Comparison of ENCODE assay signal across 11 cellular contexts in genomic region chr5:88672644-88673493, GRCh38.
DNase-seq lines count a peak whose midpoint lies in the region; ATAC-seq and TF ChIP-seq lines count a peak whose summit lies in the region.
"Had no signal": no experiment of that assay in that cellular context is flagged by ENCODE, and none has a peak within 500 bp of the region (broad histone marks: within the 10 kb centered on the region; RNA-seq: fewer than 3 reads in every experiment).

No MANE protein-coding gene starts in this region.

- H3K4me1 ChIP-seq in DOHH2 (ENCODE audit: control insufficient read depth, low read length): peaks cover 77% of the 10 kb centered on the region
- no peaks in the 10 kb centered on the region for H3K4me1 ChIP-seq in testis

- ATAC-seq in HG02852 (IDR thresholded peaks at IDR 0.05; ENCODE audit: unreplicated experiment) (no peak), GM18520 (IDR thresholded peaks at IDR 0.05; ENCODE audit: unreplicated experiment) (no peak), HG02885 (IDR thresholded peaks at IDR 0.05; ENCODE audit: poor library complexity, unreplicated experiment) (no peak)

- H3K9me3 ChIP-seq in DOHH2 (ENCODE audit: control insufficient read depth, insufficient read depth, low read length) (no peaks in the 10 kb centered on the region), MG63 (no peaks in the 10 kb centered on the region), testis (no peaks in the 10 kb centered on the region)

- peaks cover 4% of the 10 kb centered on the region; the same call in 1 of the 2 replicates for H3K27me3 ChIP-seq in DOHH2 (ENCODE audit: control insufficient read depth, low read length)
- no peaks in the 10 kb centered on the region for H3K27me3 ChIP-seq in MG63
- H3K27me3 ChIP-seq in testis: no peaks in the 10 kb centered on the region

- no peak for TF ChIP-seq POLR2A in testis (IDR thresholded peaks at IDR 0.05)

- H3K9me2 ChIP-seq in DOHH2 (replicated peaks; ENCODE audit: control insufficient read depth, low read length): no peaks in the 10 kb centered on the region

- no peaks in the 10 kb centered on the region for H4K20me1 ChIP-seq in DOHH2 (ENCODE audit: control insufficient read depth, insufficient read depth, low read depth, low read length)

- peaks cover 22% of the 10 kb centered on the region for H3K79me2 ChIP-seq in DOHH2 (ENCODE audit: control insufficient read depth, low read length)

- H3K4me2 ChIP-seq in DOHH2 (ENCODE audit: low read length): peak overlapping the region; percentile 71

- 6% methylated on average over 34 to 43 of the region's 44 CpGs for WGBS in testis, 2 donors

- peaks cover 21% of the 10 kb centered on the region for H3F3A ChIP-seq in DOHH2 (ENCODE audit: control insufficient read depth, insufficient read depth)

- no peaks in the 10 kb centered on the region for H3K36me3 ChIP-seq in DOHH2 (ENCODE audit: control insufficient read depth, low read length)
- H3K36me3 ChIP-seq in MG63: peaks cover 20% of the 10 kb centered on the region
- H3K36me3 ChIP-seq in testis (ENCODE audit: low read depth, missing control alignments): no peaks in the 10 kb centered on the region

- peak; percentile 88 for DNase-seq in MG63
- peak; percentile 92 for DNase-seq in astrocyte of the hippocampus (ENCODE audit: low read depth, low spot score)
- DNase-seq in middle frontal gyrus (ENCODE audit: extremely low spot score, low spot score): peak; percentile 81
- no peak for DNase-seq in testis
- DNase-seq: NCI-H1092 treated with DMSO at 0.1 percent for 48 hours, SIG-M5 had no signal

- H3K27ac ChIP-seq in DOHH2 (ENCODE audit: low read depth, low read length) (peak overlapping the region; percentile 93; the same call in 1 of the 2 replicates), testis (no peak overlapping the region)

- intact Hi-C loops in testis (cut with DNase I; ENCODE audit: low total_unique reads): no loop called here

- TF ChIP-seq CTCF in DOHH2 (IDR thresholded peaks at IDR 0.05; ENCODE audit: low read depth, low read length, poor library complexity, severe bottlenecking): no peak
- no peak for TF ChIP-seq CTCF in testis (IDR thresholded peaks at IDR 0.05)

- peak overlapping the region; percentile 80 for H3K4me3 ChIP-seq in DOHH2 (ENCODE audit: low read length)
- peak overlapping the region; percentile 69 for H3K4me3 ChIP-seq in MG63
- H3K4me3 ChIP-seq in testis: peak overlapping the region in 1 of 2 donors; percentile 18
- H3K4me3 ChIP-seq: lung had no signal
